ENCODE assay signal across 9 cellular contexts in the genomic region with DNA sequence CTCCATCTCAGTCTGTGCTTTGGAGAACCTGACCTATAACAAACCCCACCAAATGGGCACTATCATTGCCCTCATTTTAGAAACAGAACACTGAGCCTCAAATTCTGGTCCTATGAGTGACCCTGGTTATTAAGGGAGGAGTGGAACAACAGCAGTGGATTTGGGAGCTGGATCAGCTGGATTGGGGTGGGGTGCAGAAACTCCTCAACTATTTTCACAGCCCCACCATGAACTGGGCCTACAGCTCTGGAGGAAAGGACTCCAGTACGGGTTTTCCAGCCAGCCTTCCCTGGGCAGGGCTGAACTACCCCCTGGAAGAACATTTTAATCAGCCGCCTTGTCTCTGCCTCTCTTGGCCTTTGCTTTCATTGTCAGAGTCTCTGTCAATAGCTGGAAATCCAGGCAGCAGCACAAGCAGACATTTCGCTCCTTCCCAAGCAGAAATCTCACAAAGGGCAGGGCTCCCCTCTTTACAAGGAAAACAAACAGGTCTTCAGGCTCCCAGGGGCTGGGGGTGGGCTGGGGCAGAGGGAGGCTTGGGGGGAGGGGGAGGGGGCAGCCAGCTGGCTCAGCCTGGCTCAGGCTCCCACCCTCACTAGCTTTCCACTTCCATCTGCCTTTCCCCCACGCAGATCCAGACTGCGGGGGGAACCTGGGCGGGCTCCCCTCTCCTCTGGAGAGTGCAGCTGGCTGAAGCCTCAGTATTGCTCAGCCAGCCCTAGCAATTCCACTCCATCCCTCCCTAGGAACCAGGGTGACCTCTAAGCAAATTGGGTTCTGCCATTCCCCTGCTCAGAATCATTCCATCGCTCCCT. TPM values are rescaled to one million over a fixed set of nuclear protein-coding genes. Genes with fewer than 3 reads are reported as not detected.
DNase-seq lines count a peak whose midpoint lies in the region; ATAC-seq and TF ChIP-seq lines count a peak whose summit lies in the region.
"Had no signal": no experiment of that assay in that cellular context is flagged by ENCODE, and none has a peak within 500 bp of the region (broad histone marks: within the 10 kb centered on the region; RNA-seq: fewer than 3 reads in every experiment).

No MANE protein-coding gene starts in this region.

- H3K27me3 Mint-ChIP-seq in neural crest cell (ENCODE audit: low read depth) = peaks cover 65% of the 10 kb centered on the region

- H3K9me3 ChIP-seq in MG63 (no peaks in the 10 kb centered on the region), SJCRH30 (replicated peaks) (no peaks in the 10 kb centered on the region)

- no peak for ATAC-seq in GM21786 (IDR thresholded peaks at IDR 0.05; ENCODE audit: unreplicated experiment)

- TF ChIP-seq CTCF in neural crest cell (conservative IDR thresholded peaks at IDR 0.05) = no peak

- peaks cover 39% of the 10 kb centered on the region for H3K4me1 Mint-ChIP-seq in neural crest cell
- H3K4me1 Mint-ChIP-seq: activated naive CD4-positive, alpha-beta T cell treated with anti-CD3 and anti-CD28 coated beads, Interleukin-2, amount 50 U/mL, for 24 hours had no signal

- H3K4me1 ChIP-seq in SJCRH30 = peaks cover 4% of the 10 kb centered on the region

- no peak overlapping the region for H3K27ac ChIP-seq in SJCRH30

- no peaks in the 10 kb centered on the region for H3K36me3 Mint-ChIP-seq in neural crest cell (ENCODE audit: low read depth)
- H3K36me3 Mint-ChIP-seq: activated naive CD4-positive, alpha-beta T cell treated with anti-CD3 and anti-CD28 coated beads, Interleukin-2, amount 50 U/mL, for 24 hours had no signal

- no peaks in the 10 kb centered on the region for H3K36me3 ChIP-seq in MG63
- no peaks in the 10 kb centered on the region for H3K36me3 ChIP-seq in SJCRH30

- peak overlapping the region; percentile 50 for H3K4me3 Mint-ChIP-seq in neural crest cell
- H3K4me3 Mint-ChIP-seq: activated naive CD4-positive, alpha-beta T cell treated with anti-CD3 and anti-CD28 coated beads, Interleukin-2, amount 50 U/mL, for 24 hours had no signal

- peak; percentile 75 for DNase-seq in AG20443 (ENCODE audit: low spot score)
- DNase-seq in MG63 = peak; percentile 79
- DNase-seq in SJCRH30 = peak; percentile 80 to 92
- DNase-seq in fibroblast of peridontal ligament (ENCODE audit: extremely low read depth) = peak; percentile 83
- DNase-seq in neural crest cell (ENCODE audit: low read depth, low spot score) = peak; percentile 74
- no peak for DNase-seq in activated gamma-delta T cell (lab: John Stamatoyannopoulos, UW)
- DNase-seq in activated CD4-positive, CD25-positive, alpha-beta regulatory T cell (lab: John Stamatoyannopoulos, UW) = no peak

- no peaks in the 10 kb centered on the region for H3K9me3 Mint-ChIP-seq in neural crest cell
- H3K9me3 Mint-ChIP-seq: activated naive CD4-positive, alpha-beta T cell treated with anti-CD3 and anti-CD28 coated beads, Interleukin-2, amount 50 U/mL, for 24 hours had no signal

- H3K4me3 ChIP-seq in MG63 (no peak overlapping the region), SJCRH30 (no peak overlapping the region)

- H3K27ac Mint-ChIP-seq in neural crest cell (ENCODE audit: unreplicated experiment) = no peak overlapping the region
- H3K27ac Mint-ChIP-seq: activated naive CD4-positive, alpha-beta T cell treated with anti-CD3 and anti-CD28 coated beads, Interleukin-2, amount 50 U/mL, for 24 hours had no signal

- H3K27me3 ChIP-seq in MG63 (no peaks in the 10 kb centered on the region), SJCRH30 (0 out of 2 replicates have a peak, but pooled peaks cover 2% of the 10 kb centered on the region)

RNA-seq across cellular contexts. Expression of gene TLE3, which starts 13.7 kb away (rescaled TPM):
- 42.9 and 86.7 TPM in 2 replicates for total RNA-seq in MG63 (2014; rRNA removed; shearing (Covaris generic); ENCODE audit: low replicate concordance)
- total RNA-seq in SJCRH30 (2014; rRNA removed; shearing (Covaris generic)) = 35.7 and 36.9 TPM in 2 replicates
- total RNA-seq in neural crest cell = 81.3 and 89.9 TPM in 2 replicates

Comparison
In these comparisons a context has a peak if more than half of its experiments do, and no peak if none do; other contexts are left out.
1. DNase-seq: peak in AG20443 (single experiment), MG63 (single experiment), SJCRH30 (2 of 2), fibroblast of peridontal ligament (single experiment) and neural crest cell (single experiment); none in activated gamma-delta T cell (single experiment) and activated CD4-positive, CD25-positive, alpha-beta regulatory T cell (0 of 4).